ENCODE assay signal across 8 cellular contexts in genomic region chr4:87974856-87975462, GRCh38. TPM values are rescaled to one million over a fixed set of nuclear protein-coding genes. Genes with fewer than 3 reads are reported as not detected.
DNase-seq lines count a peak whose midpoint lies in the region; ATAC-seq, FAIRE-seq and TF ChIP-seq lines count a peak whose summit lies in the region.

No MANE protein-coding gene starts in this region.

- FAIRE-seq in H54 (lab: Jason Lieb, UNC), result peak; percentile 60

- H3K27ac Mint-ChIP-seq in activated CD4-positive, alpha-beta T cell treated with anti-CD3 and anti-CD28 coated beads for 36 hours, result no peak overlapping the region

- DNase-seq in H54 (ENCODE audit: insufficient read length, low spot score), result no peak
- DNase-seq in NCI-H69 (lab: John Stamatoyannopoulos, UW), result peak; percentile 21
- peak; percentile 82 to 83 (median 83) for DNase-seq in right lobe of liver
- no peak for DNase-seq in NCI-H1092 treated with DMSO at 0.1 percent for 48 hours (lab: John Stamatoyannopoulos, UW)
- no peak for DNase-seq in activated CD4-positive, alpha-beta T cell treated with anti-CD3 and anti-CD28 coated beads for 36 hours
- DNase-seq in NCI-H2171 (lab: John Stamatoyannopoulos, UW), result no peak

- ATAC-seq in GM18508 (IDR thresholded peaks at IDR 0.05; ENCODE audit: insufficient read depth, unreplicated experiment), result peak; percentile 32
- peak; percentile 90 to 96 (median 92) for ATAC-seq in right lobe of liver
- ATAC-seq in HG03565 (IDR thresholded peaks at IDR 0.05; ENCODE audit: unreplicated experiment), result no peak
- ATAC-seq in activated CD4-positive, alpha-beta T cell treated with anti-CD3 and anti-CD28 coated beads for 36 hours, result no peak

- H3K36me3 Mint-ChIP-seq in activated CD4-positive, alpha-beta T cell treated with anti-CD3 and anti-CD28 coated beads for 36 hours (ENCODE audit: low read depth), result no peaks in the 10 kb centered on the region

- no peak for TF ChIP-seq CTCF in right lobe of liver (IDR thresholded peaks at IDR 0.05)

- H3K9me3 ChIP-seq in right lobe of liver, result no peaks in the 10 kb centered on the region

- peaks cover 6% of the 10 kb centered on the region for H3K4me1 Mint-ChIP-seq in activated CD4-positive, alpha-beta T cell treated with anti-CD3 and anti-CD28 coated beads for 36 hours

- peaks cover 33% of the 10 kb centered on the region for H3K27me3 Mint-ChIP-seq in activated CD4-positive, alpha-beta T cell treated with anti-CD3 and anti-CD28 coated beads for 36 hours

- no peaks in the 10 kb centered on the region for H3K9me3 Mint-ChIP-seq in activated CD4-positive, alpha-beta T cell treated with anti-CD3 and anti-CD28 coated beads for 36 hours (ENCODE audit: low read depth)

- no peaks in the 10 kb centered on the region for H3K27me3 ChIP-seq in right lobe of liver

- no peak overlapping the region for H3K4me3 Mint-ChIP-seq in activated CD4-positive, alpha-beta T cell treated with anti-CD3 and anti-CD28 coated beads for 36 hours

- WGBS in right lobe of liver (ENCODE audit: insufficient coverage, low coverage, low lambda C conversion rate, missing lambda C conversion rate), result 30% methylated on average over 6 of the region's 6 CpGs

- intact Hi-C loops in right lobe of liver (cut with DNase I), result loop anchor here in 1 of 2 donors (5.0 kb wide), 1 partner anchor 123 kb away; no protein-coding TSS in a partner anchor
- intact Hi-C loops in activated CD4-positive, alpha-beta T cell treated with anti-CD3 and anti-CD28 coated beads for 36 hours (cut with DNase I, micrococcal nuclease), result loop anchor here in 1 of 2 experiments (5.0 kb wide), 1 partner anchor 237 kb away; no protein-coding TSS in a partner anchor

- CTCF ChIA-PET in activated CD4-positive, alpha-beta T cell treated with anti-CD3 and anti-CD28 coated beads for 36 hours (lab: Charles Lee), result interaction anchor here (0.7 to 3.0 kb wide), 13 partner anchors 8 to 758 kb away, joined by 3 to 43 read pairs (median 9); no protein-coding TSS in a partner anchor

- H3K36me3 ChIP-seq in right lobe of liver, result no peaks in the 10 kb centered on the region

- TF ChIP-seq POLR2A in H54 (IDR thresholded peaks at IDR 0.05; ENCODE audit: low read depth, low read length) (no peak), right lobe of liver (IDR thresholded peaks at IDR 0.05) (no peak)

- H3K27ac ChIP-seq in right lobe of liver, result no peak overlapping the region

- peaks cover 0 to 21% (median 8%) of the 10 kb centered on the region in 4 donors for H3K4me1 ChIP-seq in right lobe of liver

- POLR2A ChIA-PET in activated CD4-positive, alpha-beta T cell treated with anti-CD3 and anti-CD28 coated beads for 36 hours (lab: Charles Lee), result no interaction called here

- no peak overlapping the region for H3K4me3 ChIP-seq in right lobe of liver

RNA-seq across cellular contexts. Expression of gene SPP1, which starts 0.6 kb away (rescaled TPM):
- total RNA-seq in right lobe of liver, result 100 to 1,000 TPM in 1 of 6 experiments, 10 to 100 TPM in 2, 1 to 10 TPM in 3; 6.0 to 240 (median 15.5) TPM
- total RNA-seq in activated CD4-positive, alpha-beta T cell treated with anti-CD3 and anti-CD28 coated beads for 36 hours, result not detected

RNA-seq across cellular contexts. Expression of gene PKD2, which starts 32.5 kb away (rescaled TPM):
- 1 to 10 TPM; 5.5 to 9.0 (median 6.7) TPM for total RNA-seq in right lobe of liver
- total RNA-seq in activated CD4-positive, alpha-beta T cell treated with anti-CD3 and anti-CD28 coated beads for 36 hours, result 1 to 10 TPM; 4.1 to 5.0 TPM

Comparison
In these comparisons a context has a peak if more than half of its experiments do, and no peak if none do; other contexts are left out.
1. ATAC-seq: peak in GM18508 (single experiment) and right lobe of liver (4 of 4); none in HG03565 (single experiment) and activated CD4-positive, alpha-beta T cell treated with anti-CD3 and anti-CD28 coated beads for 36 hours (single experiment).
2. DNase-seq: peak in NCI-H69 (single experiment) and right lobe of liver (3 of 3); none in H54 (single experiment), NCI-H1092 treated with DMSO at 0.1 percent for 48 hours (single experiment), activated CD4-positive, alpha-beta T cell treated with anti-CD3 and anti-CD28 coated beads for 36 hours (single experiment) and NCI-H2171 (single experiment).
3. RNA of gene SPP1, which starts 0.6 kb away (total RNA-seq): 6.0 to 240 TPM in right lobe of liver; not detected in activated CD4-positive, alpha-beta T cell treated with anti-CD3 and anti-CD28 coated beads for 36 hours; every median in the first group is over 4 times any median in the second.